ENCODE assay signal across 8 cellular contexts in genomic region chr5:116947691-116948528, GRCh38.
DNase-seq lines count a peak whose midpoint lies in the region; ATAC-seq and TF ChIP-seq lines count a peak whose summit lies in the region.

No MANE protein-coding gene starts in this region.

- peak; percentile 100 for ATAC-seq in GM21367 (IDR thresholded peaks at IDR 0.05; ENCODE audit: unreplicated experiment)
- peak; percentile 99 for ATAC-seq in HG03558 (IDR thresholded peaks at IDR 0.05; ENCODE audit: extremely low read depth, unreplicated experiment)

- H3K4me1 ChIP-seq in OCI-LY1 (ENCODE audit: insufficient read depth, low read length, severe bottlenecking): peaks cover 3% of the 10 kb centered on the region

- H3F3A ChIP-seq in OCI-LY1 (ENCODE audit: insufficient read depth, low read length): no peaks in the 10 kb centered on the region

- peak; percentile 9 for DNase-seq in DMS153 treated with DMSO at 0.1 percent for 48 hours (lab: John Stamatoyannopoulos, UW; ENCODE audit: unreplicated experiment)
- DNase-seq in activated T-cell treated with anti-CD3 and anti-CD28 coated beads for 48 hours (ENCODE audit: low read depth): peak; percentile 47
- DNase-seq in foreskin melanocyte: peak; percentile 67
- peak; percentile 83 for DNase-seq in posterior vena cava (ENCODE audit: low spot score)
- no peak for DNase-seq in amniotic stem cell (lab: John Stamatoyannopoulos, UW)

- no peaks in the 10 kb centered on the region for H4K20me1 ChIP-seq in OCI-LY1 (ENCODE audit: insufficient read depth, low read length)

- H3K27ac ChIP-seq in OCI-LY1 (ENCODE audit: low read depth, low read length, poor library complexity, severe bottlenecking): no peak overlapping the region

- TF ChIP-seq CTCF in OCI-LY1 (IDR thresholded peaks at IDR 0.05; ENCODE audit: low read length): peak; percentile 88

- H3K9me2 ChIP-seq in OCI-LY1 (ENCODE audit: low read depth, low read length): no peaks in the 10 kb centered on the region

- H3K79me2 ChIP-seq in OCI-LY1 (ENCODE audit: insufficient read depth, low read length): no peaks in the 10 kb centered on the region

- H3K27me3 ChIP-seq in OCI-LY1 (ENCODE audit: insufficient read depth, low read length): no peaks in the 10 kb centered on the region

- peak overlapping the region; percentile 91; the same call in 1 of the 2 replicates for H2AFZ ChIP-seq in OCI-LY1 (ENCODE audit: low read length)

- no peaks in the 10 kb centered on the region for H3K36me3 ChIP-seq in OCI-LY1 (ENCODE audit: insufficient read depth, low read length)

- intact Hi-C loops in posterior vena cava (cut with DNase I): no loop called here

- no peak overlapping the region; the same call in 1 of the 2 replicates for H3K4me2 ChIP-seq in OCI-LY1 (ENCODE audit: low read length)

- H3K4me3 ChIP-seq in OCI-LY1 (ENCODE audit: low read depth, low read length, poor library complexity, severe bottlenecking): no peak overlapping the region

- H3K9ac ChIP-seq in OCI-LY1 (ENCODE audit: low read length): no peak overlapping the region

- H3K9me3 ChIP-seq in OCI-LY1 (ENCODE audit: low read length): no peaks in the 10 kb centered on the region
